Comparison of ENCODE assay signal across 20 cellular contexts in genomic region chr6:38078671-38079070, GRCh38.
"Had no signal": no experiment of that assay in that cellular context is flagged by ENCODE, and none has a peak within 500 bp of the region (broad histone marks: within the 10 kb centered on the region; RNA-seq: fewer than 3 reads in every experiment).

No MANE protein-coding gene starts in this region.

- H2AFZ ChIP-seq: hepatocyte had no signal

- H3K27ac Mint-ChIP-seq: natural killer cell; stimulated activated naive B cell treated with anti-CD40 and anti-IgM and Interleukin-4, amounts not matched to agents 10 μg/mL and 1 μg/mL and 100 μg/mL, for 72 hours had no signal

- H3K9me3 Mint-ChIP-seq: effector memory CD8-positive, alpha-beta T cell; natural killer cell had no signal

- H3K4me2 ChIP-seq: hepatocyte had no signal

- DNase-seq: activated CD4-positive, alpha-beta T cell treated with anti-CD3 and anti-CD28 coated beads for 1 hour; activated CD4-positive, alpha-beta T cell treated with anti-CD3 and anti-CD28 coated beads, Interleukin-2, amount 50 U/mL, for 4 hours; activated naive CD4-positive, alpha-beta T cell; activated T-cell treated with anti-CD3 and anti-CD28 coated beads for 4 hours; aorta; dermis blood vessel endothelial cell; effector memory CD8-positive, alpha-beta T cell; left ventricle myocardium inferior; mesendoderm; natural killer cell; retina; stimulated activated CD4-positive, alpha-beta T cell treated with anti-CD3 and anti-CD28 coated beads, Interleukin-15, amount 100 ng/mL, for 24 hours; stimulated activated CD4-positive, alpha-beta T cell treated with anti-CD3 and anti-CD28 coated beads, Interleukin-4, amount 100 ng/mL, for 1 hour; stimulated activated naive B cell treated with anti-CD40 and anti-IgM and Interleukin-4, amounts not matched to agents 10 μg/mL and 1 μg/mL and 100 μg/mL, for 72 hours; T-helper 9 cell; tibial artery had no signal

- H3K36me3 Mint-ChIP-seq: natural killer cell had no signal

- ATAC-seq: effector memory CD8-positive, alpha-beta T cell; natural killer cell; stimulated activated naive B cell treated with anti-CD40 and anti-IgM and Interleukin-4, amounts not matched to agents 10 μg/mL and 1 μg/mL and 100 μg/mL, for 72 hours had no signal

- H3K36me3 ChIP-seq: left ventricle myocardium inferior, tibial artery, vagina had no signal

- H3K9me3 ChIP-seq: left ventricle myocardium inferior, neutrophil, tibial artery, vagina had no signal

- H3K4me3 Mint-ChIP-seq: effector memory CD8-positive, alpha-beta T cell; natural killer cell; stimulated activated naive B cell treated with anti-CD40 and anti-IgM and Interleukin-4, amounts not matched to agents 10 μg/mL and 1 μg/mL and 100 μg/mL, for 72 hours had no signal

- H3K27me3 ChIP-seq: hepatocyte, neutrophil, tibial artery, vagina had no signal

- H3K27ac ChIP-seq: epithelial cell of prostate, hepatocyte, left ventricle myocardium inferior, neutrophil, tibial artery, vagina had no signal

- H3K4me3 ChIP-seq: hepatocyte, left ventricle myocardium inferior, tibial artery, vagina had no signal

- H3K27me3 Mint-ChIP-seq: effector memory CD8-positive, alpha-beta T cell; stimulated activated naive B cell treated with anti-CD40 and anti-IgM and Interleukin-4, amounts not matched to agents 10 μg/mL and 1 μg/mL and 100 μg/mL, for 72 hours had no signal
